In genomic region chr11:72740060-72740424, GRCh38 we compare ENCODE assay signal across 11 cellular contexts. TPM values are rescaled to one million over a fixed set of nuclear protein-coding genes. Genes with fewer than 3 reads are reported as not detected.
A peak's percentile ranks its signal among the peaks of the same experiment; 100 is the strongest.
DNase-seq lines count a peak whose midpoint lies in the region; FAIRE-seq and TF ChIP-seq lines count a peak whose summit lies in the region.
"Had no signal": no experiment of that assay in that cellular context is flagged by ENCODE, and none has a peak within 500 bp of the region (broad histone marks: within the 10 kb centered on the region; RNA-seq: fewer than 3 reads in every experiment).

No MANE protein-coding gene starts in this region.

- 91 to 95% methylated on average over 2 of the region's 2 CpGs for WGBS in thyroid gland, 2 donors

- POLR2A ChIA-PET in RWPE1 (lab: Yijun Ruan, JAX; ENCODE audit: low non-redundant PET): no interaction called here

- H3K36me3 Mint-ChIP-seq in activated naive CD4-positive, alpha-beta T cell treated with anti-CD3 and anti-CD28 coated beads for 36 hours (ENCODE audit: low read depth): no peaks in the 10 kb centered on the region

- intact Hi-C loops in activated naive CD4-positive, alpha-beta T cell treated with anti-CD3 and anti-CD28 coated beads for 36 hours (cut with micrococcal nuclease): no loop called here
- intact Hi-C loops in thyroid gland (cut with DNase I): no loop called here

- no peaks in the 10 kb centered on the region for H3K36me3 ChIP-seq in thyroid gland

- FAIRE-seq in GM12892 (lab: Jason Lieb, UNC): no peak
- FAIRE-seq: colon, urothelium cell line had no signal

- peak overlapping the region; percentile 65 for H3K27ac Mint-ChIP-seq in activated naive CD4-positive, alpha-beta T cell treated with anti-CD3 and anti-CD28 coated beads for 36 hours

- H3K4me1 ChIP-seq in thyroid gland: peaks cover 63 to 91% of the 10 kb centered on the region in 2 donors

- peaks cover 77% of the 10 kb centered on the region for H3K4me1 Mint-ChIP-seq in activated naive CD4-positive, alpha-beta T cell treated with anti-CD3 and anti-CD28 coated beads for 36 hours (ENCODE audit: low read depth)

- no peak for DNase-seq in activated naive CD4-positive, alpha-beta T cell treated with anti-CD3 and anti-CD28 coated beads for 36 hours
- DNase-seq in activated naive CD4-positive, alpha-beta T cell treated with anti-CD3 and anti-CD28 coated beads, Interleukin-2, amount 50 U/mL, for 16 hours: no peak
- DNase-seq in RWPE1 (ENCODE audit: low spot score) (no peak), epithelial cell of prostate (ENCODE audit: low read depth, low spot score) (no peak), thyroid gland (no peak), GM12892 (ENCODE audit: insufficient read length) (no peak), NCI-H2227 treated with DMSO at 0.1 percent for 48 hours (lab: John Stamatoyannopoulos, UW) (no peak), NCI-H1105 (lab: John Stamatoyannopoulos, UW) (no peak)
- DNase-seq: NCI-H226 had no signal

- no peak overlapping the region for H3K4me3 ChIP-seq in thyroid gland (replicated peaks in 1 of 3)

- TF ChIP-seq CTCF in RWPE1 (conservative IDR thresholded peaks at IDR 0.05; ENCODE audit: low read depth) (no peak), thyroid gland (IDR thresholded peaks at IDR 0.05) (no peak)

- no peaks in the 10 kb centered on the region for H3K27me3 ChIP-seq in thyroid gland

- H3K9me3 Mint-ChIP-seq in activated naive CD4-positive, alpha-beta T cell treated with anti-CD3 and anti-CD28 coated beads for 36 hours: no peaks in the 10 kb centered on the region

- CTCF ChIA-PET in activated naive CD4-positive, alpha-beta T cell treated with anti-CD3 and anti-CD28 coated beads for 36 hours (lab: Charles Lee): interaction anchor here (1.1 to 1.4 kb wide), 3 partner anchors 14 to 73 kb away, joined by 3 read pairs; no protein-coding TSS in a partner anchor
- CTCF ChIA-PET in RWPE1 (lab: Yijun Ruan, JAX): no interaction called here

- no peaks in the 10 kb centered on the region for H3K27me3 Mint-ChIP-seq in activated naive CD4-positive, alpha-beta T cell treated with anti-CD3 and anti-CD28 coated beads for 36 hours (ENCODE audit: low read depth)

- H3K4me3 Mint-ChIP-seq in activated naive CD4-positive, alpha-beta T cell treated with anti-CD3 and anti-CD28 coated beads for 36 hours: no peak overlapping the region

- no peaks in the 10 kb centered on the region for H3K9me3 ChIP-seq in thyroid gland

- TF ChIP-seq POLR2A in thyroid gland (IDR thresholded peaks at IDR 0.05) (no peak), GM12892 (IDR thresholded peaks at IDR 0.05; ENCODE audit: low read depth, low read length) (no peak)

- H3K27ac ChIP-seq in RWPE1: peak overlapping the region; percentile 12; the same call in 1 of the 2 replicates
- H3K27ac ChIP-seq in epithelial cell of prostate: peak overlapping the region; percentile 46
- H3K27ac ChIP-seq in thyroid gland: peak overlapping the region; percentile 79 to 95 (median 89)

RNA-seq across cellular contexts. Expression of gene ARAP1, which starts 12.2 kb away (rescaled TPM):
- 10 to 100 TPM; 64.7 to 70.1 TPM for total RNA-seq in activated naive CD4-positive, alpha-beta T cell treated with anti-CD3 and anti-CD28 coated beads for 36 hours
- total RNA-seq in thyroid gland: 100 to 1,000 TPM in 3 of 4 donors, 10 to 100 TPM in 1; 90.3 to 146 (median 122) TPM
- polyA plus RNA-seq in GM12892 (2012; ENCODE audit: missing spikeins): 48.4 TPM

RNA-seq across cellular contexts. Expression of gene STARD10, which starts 53.8 kb away (rescaled TPM):
- 10 to 100 TPM; 11.9 to 12.0 TPM for total RNA-seq in activated naive CD4-positive, alpha-beta T cell treated with anti-CD3 and anti-CD28 coated beads for 36 hours
- 100 to 1,000 TPM in 1 of 4 donors, 10 to 100 TPM in 3; 67.7 to 113 (median 82.0) TPM for total RNA-seq in thyroid gland
- polyA plus RNA-seq in GM12892 (2012; ENCODE audit: missing spikeins): 24.3 TPM

Comparison
In these comparisons a context has a peak if more than half of its experiments do, and no peak if none do; other contexts are left out.
1. H3K27ac ChIP-seq: peak in every context shown above with its lines; median percentile 89 in thyroid gland; 46 in epithelial cell of prostate; 12 in RWPE1.
2. RNA of gene STARD10, which starts 53.8 kb away (total RNA-seq): 67.7 to 113 TPM in thyroid gland; 11.9 to 12.0 TPM in activated naive CD4-positive, alpha-beta T cell treated with anti-CD3 and anti-CD28 coated beads for 36 hours; every median in the first group is over 4 times any median in the second.